ENCODE assay signal across 8 cellular contexts in the genomic region with DNA sequence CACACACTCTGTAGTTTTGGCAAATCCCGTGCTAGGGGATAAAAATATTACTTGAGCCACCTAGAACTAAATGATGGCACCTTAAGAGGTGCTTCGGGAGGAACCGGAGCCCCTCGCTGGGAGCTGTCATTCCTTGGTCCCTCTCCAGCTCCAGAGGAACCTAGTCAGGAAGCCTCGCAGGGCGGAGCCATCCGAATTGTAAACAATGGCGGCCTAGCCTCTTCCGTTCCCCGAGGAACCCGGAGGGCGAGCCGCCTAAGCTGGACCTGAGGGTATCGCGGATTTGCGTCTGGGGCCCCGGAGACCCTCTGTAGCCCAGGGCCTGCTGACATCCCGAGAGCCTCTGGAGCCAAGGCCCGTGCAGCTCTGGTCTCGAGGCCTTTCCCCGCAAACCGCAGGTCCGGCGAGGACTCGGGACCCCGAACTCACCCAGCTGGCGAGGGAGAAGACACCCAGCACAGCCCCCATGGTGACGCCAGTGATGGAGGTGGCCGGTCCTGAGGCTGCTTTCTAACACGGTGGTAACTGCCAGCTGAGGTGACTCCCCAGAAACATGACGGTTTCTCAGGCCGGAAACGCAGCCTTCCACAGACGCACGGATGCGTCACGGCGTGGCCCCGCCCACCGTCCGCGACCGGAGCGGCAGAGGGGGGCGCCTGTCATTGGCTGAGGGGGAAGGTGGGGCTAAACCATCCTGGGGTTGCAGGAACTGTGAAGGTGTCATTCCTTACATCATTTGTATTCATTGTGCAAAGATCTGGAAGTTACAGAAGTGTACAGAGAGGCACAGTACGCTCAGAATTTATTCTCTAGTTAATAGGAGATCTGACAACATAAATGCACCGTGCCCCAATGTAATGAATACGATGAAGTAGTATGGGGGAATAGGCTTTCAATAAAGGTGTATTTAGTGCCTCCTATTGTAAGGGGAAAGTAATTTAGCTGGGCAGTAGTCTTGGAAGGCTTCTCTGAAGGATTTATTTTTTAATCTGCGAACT. TPM values are rescaled to one million over a fixed set of nuclear protein-coding genes. Genes with fewer than 3 reads are reported as not detected.
DNase-seq lines count a peak whose midpoint lies in the region; ATAC-seq and TF ChIP-seq lines count a peak whose summit lies in the region.

Gene SERINC3, minus strand, starts transcription at position 587 of the 998 bp plus-strand sequence. Its CDS starts 119 bp downstream, at position 468.

- peak within 1 kb of the TSS; percentile 86 for H3K9ac ChIP-seq in DND-41 (ENCODE audit: low read depth, low read length)

- TF ChIP-seq EP300 in esophagus muscularis mucosa (IDR thresholded peaks at IDR 0.05): peak; percentile 86

- TF ChIP-seq POLR2A in esophagus muscularis mucosa (IDR thresholded peaks at IDR 0.05; ENCODE audit: low read depth): peak; percentile 88

- peaks cover 53% of the 10 kb centered on the region for H3K79me2 ChIP-seq in DND-41 (ENCODE audit: insufficient read depth, low read length)

- peaks cover 42% of the 10 kb centered on the region for H4K20me1 ChIP-seq in DND-41 (ENCODE audit: insufficient read depth, low read length)

- H2AFZ ChIP-seq in DND-41 (ENCODE audit: low read depth, low read length): peak within 1 kb of the TSS; percentile 93

- peaks cover 39% of the 10 kb centered on the region for H3K4me1 ChIP-seq in DND-41 (ENCODE audit: insufficient read depth, low read length)
- H3K4me1 ChIP-seq in esophagus muscularis mucosa: peaks cover 43 to 51% (median 49%) of the 10 kb centered on the region in 4 donors

- H3K4me2 ChIP-seq in DND-41 (ENCODE audit: insufficient read depth, low read length): peak within 1 kb of the TSS; percentile 71

- H3K36me3 ChIP-seq in DND-41 (ENCODE audit: insufficient read depth, low read length) (peaks cover 14% of the 10 kb centered on the region), esophagus muscularis mucosa (no peaks in the 10 kb centered on the region)

- H3K27me3 ChIP-seq in DND-41 (ENCODE audit: insufficient read depth, low read length, poor library complexity) (no peaks in the 10 kb centered on the region), esophagus muscularis mucosa (no peaks in the 10 kb centered on the region)

- intact Hi-C loops in esophagus muscularis mucosa (cut with DNase I): loop anchor here (5.0 to 10.0 kb wide), 2 partner anchors 44 to 307 kb away; partner anchors contain the start of genes OSER1 and TTPAL

- TF ChIP-seq CTCF in DND-41 (IDR thresholded peaks at IDR 0.05; ENCODE audit: borderline replicate concordance, extremely low read depth, low read length, poor library complexity, severe bottlenecking): peak; percentile 48
- peak in 1 of 3 experiments; percentile 11 for TF ChIP-seq CTCF in esophagus muscularis mucosa (IDR thresholded peaks at IDR 0.05)

- peak within 1 kb of the TSS; percentile 72 to 82 for H3K4me3 ChIP-seq in DND-41 (ENCODE audit: low read depth in 1 of 2, low read length in 2 of 2)
- peak within 1 kb of the TSS; percentile 83 to 94 (median 86) for H3K4me3 ChIP-seq in esophagus muscularis mucosa

- ATAC-seq in DND-41 (ENCODE audit: insufficient read depth, low read depth) (peak; percentile 99), GM21825 (IDR thresholded peaks at IDR 0.05; ENCODE audit: unreplicated experiment) (peak; percentile 97)

- 0% methylated on average over 32 of the region's 49 CpGs for WGBS in esophagus muscularis mucosa

- DNase-seq in DND-41 (peak; percentile 97), Kasumi-1 (lab: John Stamatoyannopoulos, UW) (peak; percentile 89 to 90), RKO (ENCODE audit: low spot score) (peak; percentile 97), activated T-helper 1 cell treated with Interleukin-2 at 50 U/mL for 16 hours (ENCODE audit: low read depth) (peak; percentile 94), esophagus muscularis mucosa (ENCODE audit: extremely low spot score) (peak; percentile 99), myocyte (ENCODE audit: low read depth) (peak; percentile 90)
- peak; percentile 92 to 94 for DNase-seq in stimulated activated CD8-positive, alpha-beta memory T cell treated with anti-CD3 and anti-CD28 coated beads, Interleukin-7, amount 100 ng/mL, for 48 hours (ENCODE audit: extremely low read depth in 1 of 2, low read depth in 1 of 2)

- H3K27ac ChIP-seq in DND-41 (ENCODE audit: low read length) (peak within 1 kb of the TSS; percentile 92), esophagus muscularis mucosa (replicated peaks in 1 of 4) (peak within 1 kb of the TSS; percentile 98 to 99 (median 98))

- no peaks in the 10 kb centered on the region for H3K9me3 ChIP-seq in DND-41 (ENCODE audit: insufficient read depth, low read length, severe bottlenecking)
- H3K9me3 ChIP-seq in esophagus muscularis mucosa: no peaks in the 10 kb centered on the region

RNA-seq across cellular contexts. Expression of gene SERINC3, which starts in this region (rescaled TPM):
- total RNA-seq in esophagus muscularis mucosa: 100 to 1,000 TPM; 121 to 175 (median 138) TPM
- 82.7 and 96.2 TPM in 2 replicates for total RNA-seq in myocyte
- 126 TPM for polyA plus RNA-seq in myocyte (2012)

Comparison
In these comparisons a context has a peak if more than half of its experiments do, and no peak if none do; other contexts are left out.
1. Peak in every context shown above with its lines: DNase-seq, ATAC-seq, H3K4me3 ChIP-seq and H3K27ac ChIP-seq.